Comparison of ENCODE assay signal across 20 cellular contexts in the genomic region with DNA sequence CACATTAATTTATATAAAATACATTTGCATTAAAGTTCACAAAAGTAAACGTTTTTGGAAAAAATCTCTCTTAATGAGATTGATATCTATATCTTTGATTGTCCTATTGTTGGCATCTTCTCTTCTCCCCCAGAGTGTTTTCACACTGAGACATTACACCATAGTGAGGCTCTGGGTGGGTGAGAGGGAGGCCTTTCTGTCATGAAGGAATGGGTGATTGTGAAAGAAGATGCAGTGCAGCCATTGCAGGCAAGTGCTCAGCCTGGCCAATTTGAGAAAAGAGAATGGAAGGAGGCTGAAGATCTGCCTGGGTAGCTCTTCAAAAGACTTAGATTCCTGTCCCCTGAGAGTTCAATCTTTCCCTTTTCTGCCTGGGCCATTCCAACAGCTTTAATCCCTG.
"Had no signal": no experiment of that assay in that cellular context is flagged by ENCODE, and none has a peak within 500 bp of the region (broad histone marks: within the 10 kb centered on the region; RNA-seq: fewer than 3 reads in every experiment).

No MANE protein-coding gene starts in this region.

- H3K36me3 Mint-ChIP-seq: naive thymus-derived CD8-positive, alpha-beta T cell; type B pancreatic cell had no signal

- H3K27ac ChIP-seq: epithelial cell of prostate, esophagus muscularis mucosa, gastrocnemius medialis, heart right ventricle, neutrophil, right atrium auricular region, sigmoid colon had no signal

- H3K27me3 ChIP-seq: esophagus muscularis mucosa, gastrocnemius medialis, heart right ventricle, neutrophil, right atrium auricular region, sigmoid colon had no signal

- H3K9me3 Mint-ChIP-seq: dendritic cell treated with granulocyte-macrophage colony-stimulating factor and Interleukin-4, amounts not matched to agents 40 ng/mL and 50 ng/mL, for 4 days; effector memory CD8-positive, alpha-beta T cell; naive thymus-derived CD8-positive, alpha-beta T cell; type B pancreatic cell had no signal

- H3K4me3 ChIP-seq: esophagus muscularis mucosa, gastrocnemius medialis, heart right ventricle, mucosa of descending colon, right atrium auricular region, sigmoid colon had no signal

- H3K36me3 ChIP-seq: esophagus muscularis mucosa, gastrocnemius medialis, heart right ventricle, neutrophil, right atrium auricular region, sigmoid colon had no signal

- H3K27ac Mint-ChIP-seq: dendritic cell treated with granulocyte-macrophage colony-stimulating factor and Interleukin-4, amounts not matched to agents 40 ng/mL and 50 ng/mL, for 4 days; effector memory CD8-positive, alpha-beta T cell; naive thymus-derived CD8-positive, alpha-beta T cell; type B pancreatic cell had no signal

- H3K4me1 Mint-ChIP-seq: naive thymus-derived CD8-positive, alpha-beta T cell had no signal

- ATAC-seq: effector memory CD8-positive, alpha-beta T cell; gastrocnemius medialis; heart right ventricle; left lobe of liver; mucosa of descending colon; naive thymus-derived CD8-positive, alpha-beta T cell had no signal

- H3K4me3 Mint-ChIP-seq: dendritic cell treated with granulocyte-macrophage colony-stimulating factor and Interleukin-4, amounts not matched to agents 40 ng/mL and 50 ng/mL, for 4 days; effector memory CD8-positive, alpha-beta T cell; naive thymus-derived CD8-positive, alpha-beta T cell; type B pancreatic cell had no signal

- DNase-seq: effector memory CD8-positive, alpha-beta T cell; gastrocnemius medialis; heart right ventricle; hypothalamus; islet precursor cell; mammary epithelial cell; mucosa of descending colon; naive thymus-derived CD8-positive, alpha-beta T cell; posterior cingulate gyrus; sigmoid colon; small intestine; stimulated activated CD4-positive, alpha-beta T cell treated with anti-CD3 and anti-CD28 coated beads, Interleukin-12 subunit alpha, Interleukin-12 subunit beta, amount 100 ng/mL, for 4 hours; stimulated activated naive CD4-positive, alpha-beta T cell treated with Interleukin-2 at 50 U/mL for 16 hours had no signal

- H3K4me1 ChIP-seq: gastrocnemius medialis, right atrium auricular region had no signal

- H3K27me3 Mint-ChIP-seq: dendritic cell treated with granulocyte-macrophage colony-stimulating factor and Interleukin-4, amounts not matched to agents 40 ng/mL and 50 ng/mL, for 4 days; effector memory CD8-positive, alpha-beta T cell had no signal
